20 cellular contexts compared by ENCODE assay signal in the genomic region with DNA sequence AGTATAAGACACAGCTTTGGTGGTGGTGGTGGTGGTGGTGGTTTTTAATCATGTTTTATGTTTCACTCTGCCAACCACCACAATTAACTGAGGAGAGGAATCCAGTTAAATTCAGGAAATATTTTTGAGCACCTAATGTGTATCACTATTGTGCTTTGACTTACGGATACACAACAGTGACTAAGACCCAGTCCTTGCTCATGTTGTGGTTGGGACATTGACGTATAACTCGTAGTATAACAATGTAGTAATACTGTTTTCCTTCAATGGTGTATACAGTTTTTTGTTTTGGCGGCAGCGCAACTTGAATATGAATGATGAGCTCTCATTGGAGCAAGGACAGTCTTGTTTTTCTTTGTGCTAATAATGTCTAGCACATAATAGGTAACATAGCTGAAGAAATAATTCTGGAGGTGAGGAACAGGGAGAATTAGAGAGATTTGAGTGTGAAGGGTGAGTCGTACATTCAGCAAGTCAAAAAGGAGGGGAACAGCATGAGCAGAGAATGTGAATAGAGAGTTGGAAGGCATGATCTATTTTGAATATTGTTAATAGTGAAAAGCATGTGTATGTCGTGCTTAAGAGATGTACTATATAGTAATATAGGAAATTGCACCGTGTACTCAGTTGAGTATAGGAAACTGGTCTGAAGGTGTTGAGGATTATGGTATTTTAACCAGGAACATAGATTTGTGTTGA. TPM values are rescaled to one million over a fixed set of nuclear protein-coding genes. Genes with fewer than 3 reads are reported as not detected.
A peak's percentile ranks its signal among the peaks of the same experiment; 100 is the strongest.
DNase-seq lines count a peak whose midpoint lies in the region; ATAC-seq, FAIRE-seq and TF ChIP-seq lines count a peak whose summit lies in the region.
"Had no signal": no experiment of that assay in that cellular context is flagged by ENCODE, and none has a peak within 500 bp of the region (broad histone marks: within the 10 kb centered on the region; RNA-seq: fewer than 3 reads in every experiment).

No MANE protein-coding gene starts in this region.

- H3K9me3 Mint-ChIP-seq in activated CD4-positive, alpha-beta T cell treated with anti-CD3 and anti-CD28 coated beads for 36 hours (ENCODE audit: low read depth) = no peaks in the 10 kb centered on the region
- H3K9me3 Mint-ChIP-seq in CD4-positive, alpha-beta memory T cell = no peaks in the 10 kb centered on the region
- H3K9me3 Mint-ChIP-seq: endodermal cell had no signal

- H3K4me2 ChIP-seq in K562 (ENCODE audit: insufficient read depth, low read length) = no peak overlapping the region
- no peak overlapping the region for H3K4me2 ChIP-seq in PC-9
- H3K4me2 ChIP-seq: BLaER1, SK-N-SH had no signal

- H3K4me3 Mint-ChIP-seq in activated CD4-positive, alpha-beta T cell treated with anti-CD3 and anti-CD28 coated beads for 36 hours = peak overlapping the region; percentile 4
- H3K4me3 Mint-ChIP-seq in CD4-positive, alpha-beta memory T cell = peak overlapping the region in 1 of 8 donors; percentile 5
- H3K4me3 Mint-ChIP-seq: endodermal cell had no signal

- H3K9me3 ChIP-seq in CD4-positive, alpha-beta memory T cell (ENCODE audit: control insufficient read depth in 1 of 2, low read length in 2 of 2) = no peaks in the 10 kb centered on the region
- no peaks in the 10 kb centered on the region for H3K9me3 ChIP-seq in K562 (replicated peaks; ENCODE audit: control insufficient read depth, insufficient read depth, low read depth, low read length)
- H3K9me3 ChIP-seq in PC-9 (ENCODE audit: insufficient read depth, low read depth) = no peaks in the 10 kb centered on the region
- H3K9me3 ChIP-seq: BLaER1, SK-N-SH had no signal

- no peak overlapping the region for H3K4me3 ChIP-seq in CD4-positive, alpha-beta memory T cell (ENCODE audit: low read length in 2 of 2)
- H3K4me3 ChIP-seq in K562 = no peak overlapping the region
- H3K4me3 ChIP-seq in PC-9 = no peak overlapping the region
- H3K4me3 ChIP-seq: BLaER1 had no signal

- WGBS in K562 (ENCODE audit: insufficient coverage, low coverage, missing lambda C conversion rate) = 94% methylated on average over 8 of the region's 8 CpGs

- intact Hi-C loops in activated CD4-positive, alpha-beta T cell treated with anti-CD3 and anti-CD28 coated beads for 36 hours (cut with DNase I, micrococcal nuclease) = loop anchor here in 1 of 2 experiments (1.0 kb wide), 1 partner anchor 13 kb away; no protein-coding TSS in a partner anchor
- intact Hi-C loops in CD4-positive, alpha-beta memory T cell (cut with micrococcal nuclease) = no loop called here
- intact Hi-C loops in K562 (cut with micrococcal nuclease) = no loop called here
- intact Hi-C loops in PC-9 (cut with micrococcal nuclease; ENCODE audit: unreplicated experiment) = no loop called here

- H3K27ac Mint-ChIP-seq in activated CD4-positive, alpha-beta T cell treated with anti-CD3 and anti-CD28 coated beads for 36 hours = peak overlapping the region; percentile 88
- H3K27ac Mint-ChIP-seq in CD4-positive, alpha-beta memory T cell = peak overlapping the region in 6 of 7 donors; percentile 1 to 85 (median 34)
- H3K27ac Mint-ChIP-seq: endodermal cell had no signal

- CTCF ChIA-PET in activated CD4-positive, alpha-beta T cell treated with anti-CD3 and anti-CD28 coated beads for 36 hours (lab: Charles Lee) = interaction anchor here (0.6 to 1.1 kb wide), 5 partner anchors 9 to 220 kb away, joined by 3 to 4 read pairs (median 3); no protein-coding TSS in a partner anchor
- CTCF ChIA-PET in CD4-positive, alpha-beta memory T cell (lab: Charles Lee; ENCODE audit: partially characterized antibody) = interaction anchor here (2.7 kb wide), 1 partner anchor 18 kb away, joined by 8 read pairs; a partner anchor contains a TSS
- CTCF ChIA-PET in K562 (lab: Yijun Ruan, JAX; ENCODE audit: low intra/inter-chr PET ratio) = no interaction called here
- CTCF ChIA-PET in PC-9 (lab: Charles Lee) = no interaction called here

- no peaks in the 10 kb centered on the region for H3K27me3 Mint-ChIP-seq in activated CD4-positive, alpha-beta T cell treated with anti-CD3 and anti-CD28 coated beads for 36 hours
- no peaks in the 10 kb centered on the region for H3K27me3 Mint-ChIP-seq in CD4-positive, alpha-beta memory T cell

- no peaks in the 10 kb centered on the region; the same call in none of the 2 replicates for H4K20me1 ChIP-seq in K562 (replicated peaks; ENCODE audit: control insufficient read depth, insufficient read depth, low read length)
- H4K20me1 ChIP-seq in PC-9 (ENCODE audit: insufficient read depth) = peaks cover 3% of the 10 kb centered on the region

- TF ChIP-seq POLR2A in K562 (conservative IDR thresholded peaks at IDR 0.05) = no peak

- H3K27ac ChIP-seq in CD4-positive, alpha-beta memory T cell (ENCODE audit: low read depth, low read length) = no peak overlapping the region
- H3K27ac ChIP-seq in K562 (ENCODE audit: extremely low read depth, low read depth, low read length) = 0 out of 3 replicates have a peak overlapping the region, but pooled peaks have one; percentile 6
- no peak overlapping the region for H3K27ac ChIP-seq in PC-9
- H3K27ac ChIP-seq: BLaER1 had no signal

- DNase-seq in activated CD4-positive, alpha-beta T cell treated with anti-CD3 and anti-CD28 coated beads for 36 hours = peak; percentile 44
- DNase-seq in activated CD4-positive, alpha-beta T cell treated with anti-CD3 and anti-CD28 coated beads for 1 hour = no peak
- DNase-seq in CD4-positive, alpha-beta memory T cell = no peak
- peak; percentile 88 for DNase-seq in SK-MEL-5 (ENCODE audit: low read depth, low spot score)
- DNase-seq in K562 (ENCODE audit: extremely low read depth in 1 of 4, low spot score in 3 of 4) = no peak
- DNase-seq in dermis blood vessel endothelial cell = no peak
- DNase-seq in NCI-H2081 treated with DMSO at 0.1 percent for 48 hours (lab: John Stamatoyannopoulos, UW) = no peak
- no peak for DNase-seq in PC-9
- DNase-seq: 8988T; activated CD8-positive, alpha-beta memory T cell treated with anti-CD3 and anti-CD28 coated beads for 24 hours; DMS79; endodermal cell; left cardiac atrium; midbrain; NCI-H1048; NCI-H2107; PC-3; SK-N-SH; stimulated activated CD4-positive, alpha-beta T cell treated with anti-CD3 and anti-CD28 coated beads, Interleukin-12 subunit alpha, Interleukin-12 subunit beta, amount 100 ng/mL, for 4 hours had no signal

- no peak for TF ChIP-seq EP300 in K562 (IDR thresholded peaks at IDR 0.05; ENCODE audit: low read length)

- peaks cover 41% of the 10 kb centered on the region for H3K4me1 ChIP-seq in CD4-positive, alpha-beta memory T cell (ENCODE audit: insufficient read depth, low read length)
- H3K4me1 ChIP-seq in K562 (replicated peaks in 1 of 2; ENCODE audit: control insufficient read depth in 2 of 2, insufficient read depth in 2 of 2, low read length in 2 of 2) (peaks cover 5 to 8% of the 10 kb centered on the region in 2 experiments; a peak in 3 of 5 replicates), PC-9 (replicated peaks; ENCODE audit: insufficient read depth) (peaks cover 19% of the 10 kb centered on the region)

- H3K79me2 ChIP-seq in K562 (ENCODE audit: control insufficient read depth, insufficient read depth, low read length) (peaks cover 91% of the 10 kb centered on the region), PC-9 (ENCODE audit: low read depth) (peaks cover 80% of the 10 kb centered on the region)

- H3K4me1 Mint-ChIP-seq in activated CD4-positive, alpha-beta T cell treated with anti-CD3 and anti-CD28 coated beads for 36 hours = peaks cover 57% of the 10 kb centered on the region
- H3K4me1 Mint-ChIP-seq in CD4-positive, alpha-beta memory T cell = peaks cover 41 to 55% (median 46%) of the 10 kb centered on the region in 4 donors

- in situ Hi-C loops in SK-MEL-5 (cut with HindIII; ENCODE audit: low pct_unique_long_range_greater_than_20kb, low sequenced_read_pairs) = no loop called here
- in situ Hi-C loops in K562 (cut with MboI) = no loop called here

- no peak for TF ChIP-seq RAD21 in K562 (CRISPR knock-in tag; conservative IDR thresholded peaks at IDR 0.05 in 1 of 2, IDR thresholded peaks at IDR 0.05 in 1 of 2)

- H3F3A ChIP-seq in PC-9 (ENCODE audit: insufficient read depth, low read depth) = peaks cover 15% of the 10 kb centered on the region; the same call in 1 of the 2 replicates

- H3K9me2 ChIP-seq in PC-9 (ENCODE audit: insufficient read depth) = no peaks in the 10 kb centered on the region
- H3K9me2 ChIP-seq: SK-N-SH had no signal

- POLR2A ChIA-PET in activated CD4-positive, alpha-beta T cell treated with anti-CD3 and anti-CD28 coated beads for 36 hours (lab: Charles Lee) = interaction anchor here (0.6 to 3.2 kb wide), 3 partner anchors 9 to 839 kb away, joined by 3 to 17 read pairs (median 4); a partner anchor contains a TSS
- POLR2A ChIA-PET in CD4-positive, alpha-beta memory T cell (lab: Charles Lee; ENCODE audit: partially characterized antibody) = interaction anchor here (0.9 to 5.8 kb wide), 2 partner anchors 18 to 1530 kb away, joined by 4 to 52 read pairs; a partner anchor contains a TSS
- POLR2A ChIA-PET in K562 (lab: Yijun Ruan, JAX) (interaction anchor here (0.7 to 5.8 kb wide), 3 partner anchors 8 to 853 kb away, joined by 3 to 33 read pairs (median 3); no protein-coding TSS in a partner anchor), PC-9 (lab: Charles Lee; ENCODE audit: unreplicated experiment) (no interaction called here)

- H3K9me1 ChIP-seq in K562 (ENCODE audit: control insufficient read depth, insufficient read depth, low read length) = no peaks in the 10 kb centered on the region

- peak; percentile 49 for ATAC-seq in activated CD4-positive, alpha-beta T cell treated with anti-CD3 and anti-CD28 coated beads for 36 hours
- no peak for ATAC-seq in K562
- ATAC-seq: left cardiac atrium, PC-3 had no signal

- H2AFZ ChIP-seq in K562 (ENCODE audit: low read depth, low read length) (no peak overlapping the region), PC-9 (no peak overlapping the region)

- peaks cover 36% of the 10 kb centered on the region for H3K36me3 ChIP-seq in CD4-positive, alpha-beta memory T cell (ENCODE audit: insufficient read depth, low read length)
- H3K36me3 ChIP-seq in K562 (ENCODE audit: control insufficient read depth, insufficient read depth, low read length) = peaks cover 71% of the 10 kb centered on the region
- peaks cover 33% of the 10 kb centered on the region for H3K36me3 ChIP-seq in PC-9 (ENCODE audit: low read depth)

- no peaks in the 10 kb centered on the region for H3K27me3 ChIP-seq in CD4-positive, alpha-beta memory T cell (ENCODE audit: insufficient read depth, low read length)
- H3K27me3 ChIP-seq in K562 (ENCODE audit: control insufficient read depth in 2 of 2, insufficient read depth in 2 of 2, low read length in 2 of 2) = no peaks in the 10 kb centered on the region
- H3K27me3 ChIP-seq in PC-9 (ENCODE audit: insufficient read depth, low read depth) = no peaks in the 10 kb centered on the region
- H3K27me3 ChIP-seq: BLaER1 had no signal

- BruUV-seq in K562 (replicated peaks; lab: Mats Ljungman, UMichigan) (no TSS peak), PC-9 (replicated peaks; lab: Mats Ljungman, UMichigan) (no TSS peak)

- H3K36me3 Mint-ChIP-seq in activated CD4-positive, alpha-beta T cell treated with anti-CD3 and anti-CD28 coated beads for 36 hours (ENCODE audit: low read depth) = peaks cover 73% of the 10 kb centered on the region
- H3K36me3 Mint-ChIP-seq in CD4-positive, alpha-beta memory T cell = peaks cover 19 to 43% of the 10 kb centered on the region in 2 donors

- no peak for TF ChIP-seq CTCF in K562 (IDR thresholded peaks at IDR 0.05 in 2 of 3, conservative IDR thresholded peaks at IDR 0.05 in 1 of 3; ENCODE audit: insufficient read depth in 2 of 3, low read depth in 1 of 3, low read length in 3 of 3)
- TF ChIP-seq CTCF in PC-9 (conservative IDR thresholded peaks at IDR 0.05) = no peak

- H3K9ac ChIP-seq in K562 (ENCODE audit: insufficient read depth in 1 of 2, low read depth in 2 of 2, low read length in 2 of 2) = no peak overlapping the region
- H3K9ac ChIP-seq: BLaER1, SK-N-SH had no signal

- FAIRE-seq in K562 (lab: Jason Lieb, UNC) = no peak

RNA-seq across cellular contexts. Expression of a gene that starts 5.5 kb away (rescaled TPM):
- 100 to 1,000 TPM; 394 to 452 TPM for total RNA-seq in activated CD4-positive, alpha-beta T cell treated with anti-CD3 and anti-CD28 coated beads for 36 hours
- total RNA-seq in CD4-positive, alpha-beta memory T cell = 100 to 1,000 TPM in 1 of 2 experiments, 10 to 100 TPM in 1; 98.3 to 105 TPM
- polyA plus RNA-seq in CD4-positive, alpha-beta memory T cell = 100 to 1,000 TPM; 161 to 226 TPM
- total RNA-seq in SK-MEL-5 (2014; rRNA removed; shearing (Covaris generic)) = 446 and 485 TPM in 2 replicates
- 139 and 161 TPM in 2 replicates for polyA plus RNA-seq in SK-MEL-5 (2015; cell fraction: cytosol; rRNA removed)
- 39.6 and 106 TPM in 2 replicates for polyA plus RNA-seq in SK-MEL-5 (2015; cell fraction: nucleus; rRNA removed)
- total RNA-seq in K562 (2011; cell fraction: chromatin; rRNA removed; ENCODE audit: low replicate concordance) = 23.3 and 112 TPM in 2 replicates
- 24.3 and 27.0 TPM in 2 replicates for total RNA-seq in K562 (2011; cell fraction: nucleolus; rRNA removed)
- total RNA-seq in K562 (2011; cell fraction: nucleoplasm; rRNA removed) = 34.6 and 38.8 TPM in 2 replicates
- 696 and 1,428 TPM in 2 replicates for total RNA-seq in K562 (2014; rRNA removed)
- total RNA-seq in K562 (2014; rRNA removed; fragmentation: Illumina TruSeq; extraction: Trizol) = 461 and 476 TPM in 2 replicates
- 488 and 504 TPM in 2 replicates for total RNA-seq in K562 (2015; rRNA removed; fragmentation: Illumina TruSeq; extraction: Trizol)
- 337 and 346 TPM in 2 replicates for total RNA-seq in K562 (2021)
- 96.9 and 147 TPM in 2 replicates for polyA plus RNA-seq in K562 (2011; rRNA removed)
- polyA plus RNA-seq in K562 (2011; cell fraction: cytosol; rRNA removed) = 33.9 and 55.7 TPM in 2 replicates
- polyA plus RNA-seq in K562 (2011; cell fraction: nucleus; rRNA removed) = 25.6 and 30.5 TPM in 2 replicates
- 217 and 328 TPM in 2 replicates for polyA plus RNA-seq in K562 (2012)
- 455 and 517 TPM in 2 replicates for polyA plus RNA-seq in K562 (2014; fragmentation: Illumina TruSeq; extraction: Trizol)
- polyA plus RNA-seq in K562 (2014; fragmentation: Nextera tagmentation; extraction: Ambion mirVana) = 100 to 1,000 TPM; 468 to 510 TPM
- polyA plus RNA-seq in K562 (2014; rRNA removed) = 1,244 and 1,576 TPM in 2 replicates
- 106 and 118 TPM in 2 replicates for polyA minus RNA-seq in K562 (2011; rRNA and poly(A)+ RNA removed)
- polyA minus RNA-seq in K562 (2011; cell fraction: cytosol; rRNA and poly(A)+ RNA removed) = 54.5 and 56.8 TPM in 2 replicates
- polyA minus RNA-seq in K562 (2011; cell fraction: nucleus; rRNA and poly(A)+ RNA removed) = 30.0 and 70.6 TPM in 2 replicates
- total RNA-seq in dermis blood vessel endothelial cell = 266 and 537 TPM in 2 replicates
- 154 and 156 TPM in 2 replicates for total RNA-seq in PC-9 (2021)

RNA-seq across cellular contexts. Expression of a gene that starts 18.0 kb away (rescaled TPM):
- 10 to 100 TPM; 38.7 to 43.7 TPM for total RNA-seq in activated CD4-positive, alpha-beta T cell treated with anti-CD3 and anti-CD28 coated beads for 36 hours
- 10 to 100 TPM; 39.3 to 40.6 TPM for total RNA-seq in CD4-positive, alpha-beta memory T cell
- polyA plus RNA-seq in CD4-positive, alpha-beta memory T cell = 10 to 100 TPM; 59.2 to 62.6 TPM
- 34.2 and 37.4 TPM in 2 replicates for total RNA-seq in SK-MEL-5 (2014; rRNA removed; shearing (Covaris generic))
- polyA plus RNA-seq in SK-MEL-5 (2015; cell fraction: cytosol; rRNA removed) = 15.8 and 18.8 TPM in 2 replicates
- 28.1 and 35.7 TPM in 2 replicates for polyA plus RNA-seq in SK-MEL-5 (2015; cell fraction: nucleus; rRNA removed)
- 21.1 and 37.3 TPM in 2 replicates for total RNA-seq in K562 (2011; cell fraction: chromatin; rRNA removed; ENCODE audit: low replicate concordance)
- 16.8 and 19.3 TPM in 2 replicates for total RNA-seq in K562 (2011; cell fraction: nucleolus; rRNA removed)
- total RNA-seq in K562 (2011; cell fraction: nucleoplasm; rRNA removed) = 28.0 and 54.0 TPM in 2 replicates
- total RNA-seq in K562 (2014; rRNA removed) (36.2 and 54.9 TPM in 2 replicates), K562 (2014; rRNA removed; fragmentation: Illumina TruSeq; extraction: Trizol) (52.1 and 54.4 TPM in 2 replicates), K562 (2015; rRNA removed; fragmentation: Illumina TruSeq; extraction: Trizol) (32.5 and 38.1 TPM in 2 replicates), K562 (2021) (50.2 and 51.9 TPM in 2 replicates), dermis blood vessel endothelial cell (27.1 and 27.4 TPM in 2 replicates), PC-9 (2021) (24.1 and 28.8 TPM in 2 replicates)
- polyA plus RNA-seq in K562 (2011; rRNA removed) (64.1 and 78.2 TPM in 2 replicates), K562 (2014; fragmentation: Illumina TruSeq; extraction: Trizol) (41.6 and 52.1 TPM in 2 replicates), K562 (2014; fragmentation: Nextera tagmentation; extraction: Ambion mirVana) (100 to 1,000 TPM; 215 to 231 TPM), K562 (2014; rRNA removed) (55.3 and 74.1 TPM in 2 replicates)
- 29.7 and 49.3 TPM in 2 replicates for polyA plus RNA-seq in K562 (2011; cell fraction: cytosol; rRNA removed)
- 45.1 and 60.4 TPM in 2 replicates for polyA plus RNA-seq in K562 (2011; cell fraction: nucleus; rRNA removed)
- polyA plus RNA-seq in K562 (2012) = 34.4 and 50.9 TPM in 2 replicates
- 36.3 and 40.6 TPM in 2 replicates for polyA minus RNA-seq in K562 (2011; rRNA and poly(A)+ RNA removed)
- polyA minus RNA-seq in K562 (2011; cell fraction: cytosol; rRNA and poly(A)+ RNA removed) = 11.5 and 13.2 TPM in 2 replicates
- polyA minus RNA-seq in K562 (2011; cell fraction: nucleus; rRNA and poly(A)+ RNA removed) = 16.8 and 28.3 TPM in 2 replicates

Comparison
In these comparisons a context has a peak if more than half of its experiments do, and no peak if none do; other contexts are left out.
1. DNase-seq: peak in activated CD4-positive, alpha-beta T cell treated with anti-CD3 and anti-CD28 coated beads for 36 hours (single experiment) and SK-MEL-5 (single experiment); none in activated CD4-positive, alpha-beta T cell treated with anti-CD3 and anti-CD28 coated beads for 1 hour (single experiment), CD4-positive, alpha-beta memory T cell (0 of 5), K562 (0 of 4), dermis blood vessel endothelial cell (single experiment), NCI-H2081 treated with DMSO at 0.1 percent for 48 hours (single experiment) and PC-9 (0 of 2).
2. CTCF ChIA-PET loops: an anchor here in activated CD4-positive, alpha-beta T cell treated with anti-CD3 and anti-CD28 coated beads for 36 hours (0.6 to 1.1 kb wide) and CD4-positive, alpha-beta memory T cell (2.7 kb wide); none called in K562 and PC-9.